Comparison of ENCODE assay signal across 8 cellular contexts in the genomic region with DNA sequence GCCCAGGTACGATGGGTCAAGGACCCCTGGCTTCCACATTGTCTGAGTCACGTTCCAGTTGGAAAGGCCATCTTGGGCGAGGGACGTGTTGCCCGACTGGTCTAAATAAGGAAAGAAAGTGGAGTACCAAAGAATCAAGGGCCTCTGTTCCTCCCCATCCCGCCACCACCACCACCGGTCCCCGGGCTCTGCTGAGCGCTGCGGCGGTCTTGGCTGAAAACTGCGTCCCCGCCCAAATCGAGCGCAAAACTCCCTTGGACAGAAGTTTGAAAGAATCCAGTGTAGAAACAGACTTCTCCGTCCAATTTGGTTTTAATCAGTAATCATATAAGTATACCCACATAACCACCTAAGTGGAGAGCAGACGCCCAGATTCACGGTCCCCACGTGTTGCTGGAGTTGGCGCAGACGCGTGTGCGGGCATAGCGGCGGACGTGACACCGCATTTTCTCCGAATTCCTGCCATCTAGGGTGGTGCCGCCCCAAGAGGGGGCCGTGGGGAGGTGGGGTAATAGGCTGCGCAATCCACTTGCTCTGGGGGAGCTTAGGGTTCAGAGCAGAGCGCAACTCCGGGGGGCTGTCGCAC.
A peak's percentile ranks its signal among the peaks of the same experiment; 100 is the strongest.
DNase-seq lines count a peak whose midpoint lies in the region; ATAC-seq, FAIRE-seq and TF ChIP-seq lines count a peak whose summit lies in the region.

No MANE protein-coding gene starts in this region.

- dilution Hi-C loops in keratinocyte (cut with MboI; ENCODE audit: extremely low pct_ligation_motif_present, low sequenced_read_pairs), result no loop called here

- DNase-seq in heart right ventricle (no peak), Right ventricle myocardium superior (no peak), keratinocyte (ENCODE audit: low read depth, low spot score) (no peak), tibial artery (no peak), SK-N-SH (no peak)

- peaks cover 83% of the 10 kb centered on the region for H3K27me3 Mint-ChIP-seq in activated T-helper 17 cell treated with anti-CD3 and anti-CD28 coated beads, Interleukin-2, amount 50 U/mL, for 72 hours

- H3K27ac Mint-ChIP-seq in activated T-helper 17 cell treated with anti-CD3 and anti-CD28 coated beads, Interleukin-2, amount 50 U/mL, for 72 hours, result no peak overlapping the region

- H3K36me3 ChIP-seq in heart right ventricle (no peaks in the 10 kb centered on the region), keratinocyte (ENCODE audit: control insufficient read depth in 2 of 2, extremely low read depth in 1 of 2, insufficient read depth in 2 of 2, low read length in 2 of 2) (no peaks in the 10 kb centered on the region), tibial artery (no peaks in the 10 kb centered on the region), SK-N-SH (replicated peaks in 1 of 2; ENCODE audit: control insufficient read depth in 1 of 2, insufficient read depth in 2 of 2, low read length in 1 of 2) (no peaks in the 10 kb centered on the region)

- peaks cover 0 to 4% (median 0%) of the 10 kb centered on the region in 11 donors for H3K9me3 ChIP-seq in heart right ventricle
- no peaks in the 10 kb centered on the region for H3K9me3 ChIP-seq in keratinocyte (ENCODE audit: control insufficient read depth, low read depth, low read length)
- no peaks in the 10 kb centered on the region for H3K9me3 ChIP-seq in tibial artery
- H3K9me3 ChIP-seq in SK-N-SH, result no peaks in the 10 kb centered on the region

- FAIRE-seq in keratinocyte (lab: Jason Lieb, UNC), result no peak

- H3K9me2 ChIP-seq in SK-N-SH, result no peaks in the 10 kb centered on the region

- H3K27me3 ChIP-seq in heart right ventricle (peaks cover 35 to 100% (median 99%) of the 10 kb centered on the region in 7 donors), keratinocyte (ENCODE audit: control insufficient read depth, extremely low read depth, insufficient read depth, low read length) (peaks cover 52% of the 10 kb centered on the region), tibial artery (peaks cover 3 to 89% of the 10 kb centered on the region in 2 donors), SK-N-SH (ENCODE audit: insufficient read depth) (no peaks in the 10 kb centered on the region)

- H4K20me1 ChIP-seq in keratinocyte (ENCODE audit: control insufficient read depth, extremely low read depth, insufficient read depth, low read length) (no peaks in the 10 kb centered on the region), SK-N-SH (ENCODE audit: insufficient read depth) (peaks cover 5% of the 10 kb centered on the region; the same call in 1 of the 2 replicates)

- TF ChIP-seq RAD21 in SK-N-SH (IDR thresholded peaks at IDR 0.05; ENCODE audit: low read length), result no peak

- CTCF ChIA-PET in SK-N-SH (lab: Yijun Ruan, JAX), result interaction anchor here (1.5 kb wide), 1 partner anchor 229 kb away, joined by 5 read pairs; no protein-coding TSS in a partner anchor

- H3K27ac ChIP-seq in heart right ventricle (no peak overlapping the region), keratinocyte (ENCODE audit: control insufficient read depth, insufficient read depth, low read length) (peak overlapping the region; percentile 39), tibial artery (no peak overlapping the region), SK-N-SH (ENCODE audit: low read depth in 2 of 2, low read length in 1 of 2) (no peak overlapping the region; a peak in 1 of 4 replicates)

- intact Hi-C loops in heart right ventricle (cut with DNase I), result no loop called here
- intact Hi-C loops in Right ventricle myocardium superior (cut with DNase I), result no loop called here
- intact Hi-C loops in tibial artery (cut with DNase I; ENCODE audit: low total_unique reads), result loop anchor here (10.0 kb wide), 1 partner anchor 213 kb away; no protein-coding TSS in a partner anchor

- H2AFZ ChIP-seq in keratinocyte (ENCODE audit: control insufficient read depth, low read length) (peak overlapping the region; percentile 74), SK-N-SH (ENCODE audit: low read depth) (no peak overlapping the region)

- TF ChIP-seq CTCF in heart right ventricle (IDR thresholded peaks at IDR 0.05), result no peak
- no peak for TF ChIP-seq CTCF in keratinocyte (optimal IDR thresholded peaks at IDR 0.05 in 1 of 3, IDR thresholded peaks at IDR 0.05 in 1 of 3, conservative IDR thresholded peaks at IDR 0.05 in 1 of 3; ENCODE audit: extremely low read depth in 1 of 3, insufficient read depth in 2 of 3, low read length in 3 of 3)
- TF ChIP-seq CTCF in tibial artery (IDR thresholded peaks at IDR 0.05), result no peak
- TF ChIP-seq CTCF in SK-N-SH (IDR thresholded peaks at IDR 0.05), result no peak

- no peaks in the 10 kb centered on the region for H3F3A ChIP-seq in SK-N-SH (replicated peaks; ENCODE audit: insufficient read depth)

- ATAC-seq in heart right ventricle (peak in 1 of 8 donors; percentile 22), Right ventricle myocardium superior (ENCODE audit: poor library complexity) (no peak), HG02981 (IDR thresholded peaks at IDR 0.05; ENCODE audit: unreplicated experiment) (no peak), HG02884 (IDR thresholded peaks at IDR 0.05; ENCODE audit: unreplicated experiment) (no peak)
- ATAC-seq in activated T-helper 17 cell treated with anti-CD3 and anti-CD28 coated beads, Interleukin-2, amount 50 U/mL, for 72 hours (replicated peaks), result no peak

- peak overlapping the region in 7 of 10 donors; percentile 47 to 52 (median 50) for H3K4me3 ChIP-seq in heart right ventricle
- H3K4me3 ChIP-seq in keratinocyte (ENCODE audit: control insufficient read depth in 2 of 3, extremely low read depth in 1 of 3, insufficient read depth in 2 of 3, low read depth in 1 of 3, low read length in 3 of 3), result peak overlapping the region in 2 of 3 experiments; percentile 75 to 76
- H3K4me3 ChIP-seq in tibial artery, result peak overlapping the region; percentile 45 to 58
- no peak overlapping the region for H3K4me3 ChIP-seq in SK-N-SH (ENCODE audit: low read depth in 2 of 2, low read length in 1 of 2)

- TF ChIP-seq EP300 in SK-N-SH (IDR thresholded peaks at IDR 0.05; ENCODE audit: borderline replicate concordance in 1 of 2, low read depth in 1 of 2, low read length in 1 of 2), result no peak

- POLR2A ChIA-PET in SK-N-SH (lab: Yijun Ruan, JAX), result no interaction called here

- no peaks in the 10 kb centered on the region for H3K9me3 Mint-ChIP-seq in activated T-helper 17 cell treated with anti-CD3 and anti-CD28 coated beads, Interleukin-2, amount 50 U/mL, for 72 hours

- H3K4me3 Mint-ChIP-seq in activated T-helper 17 cell treated with anti-CD3 and anti-CD28 coated beads, Interleukin-2, amount 50 U/mL, for 72 hours, result peak overlapping the region; percentile 74

- WGBS in heart right ventricle, 2 donors, result 1 to 4% methylated on average over 34 of the region's 34 CpGs
- 97% methylated on average over 31 of the region's 34 CpGs for WGBS in SK-N-SH (ENCODE audit: low lambda C conversion rate)

- no peaks in the 10 kb centered on the region for H3K9me1 ChIP-seq in keratinocyte (ENCODE audit: control insufficient read depth, extremely low read depth, insufficient read depth, low read length)

- H3K9ac ChIP-seq in keratinocyte (ENCODE audit: control insufficient read depth, extremely low read depth, insufficient read depth, low read length) (peak overlapping the region; percentile 71), SK-N-SH (no peak overlapping the region)

- H3K4me1 ChIP-seq in heart right ventricle (peaks cover 9 to 50% (median 44%) of the 10 kb centered on the region in 9 donors), keratinocyte (ENCODE audit: control insufficient read depth, extremely low read depth, insufficient read depth, low read length) (peaks cover 46% of the 10 kb centered on the region), tibial artery (peaks cover 0 to 52% (median 49%) of the 10 kb centered on the region in 4 donors), SK-N-SH (ENCODE audit: control insufficient read depth in 1 of 2, insufficient read depth in 2 of 2, low read depth in 1 of 2, low read length in 1 of 2) (peaks cover 0 to 21% of the 10 kb centered on the region in 2 experiments; a peak in 2 of 4 replicates)

- peaks cover 8% of the 10 kb centered on the region for H3K79me2 ChIP-seq in keratinocyte (ENCODE audit: control insufficient read depth, insufficient read depth, low read length)
- H3K79me2 ChIP-seq in SK-N-SH (ENCODE audit: insufficient read depth), result peaks cover 34% of the 10 kb centered on the region

- peaks cover 8% of the 10 kb centered on the region for H3K36me3 Mint-ChIP-seq in activated T-helper 17 cell treated with anti-CD3 and anti-CD28 coated beads, Interleukin-2, amount 50 U/mL, for 72 hours (ENCODE audit: low read depth)

- H3K4me1 Mint-ChIP-seq in activated T-helper 17 cell treated with anti-CD3 and anti-CD28 coated beads, Interleukin-2, amount 50 U/mL, for 72 hours, result peaks cover 4% of the 10 kb centered on the region

- H3K4me2 ChIP-seq in keratinocyte (ENCODE audit: control insufficient read depth, extremely low read depth, insufficient read depth, low read depth, low read length) (peak overlapping the region; percentile 98), SK-N-SH (no peak overlapping the region)

TF ChIP-seq in SK-N-SH, 30 proteins besides CTCF, POLR2A, EP300 and RAD21 (continues in another document):
- TF ChIP-seq TEAD4 (IDR thresholded peaks at IDR 0.05; ENCODE audit: borderline replicate concordance, insufficient read depth) (no peak), CHD2 (IDR thresholded peaks at IDR 0.05; ENCODE audit: low read length, partially characterized antibody) (no peak), FOSL2 (IDR thresholded peaks at IDR 0.05; ENCODE audit: borderline replicate concordance, low read depth) (no peak), SMC3 (IDR thresholded peaks at IDR 0.05; ENCODE audit: low read depth, low read length) (no peak), SIN3A (IDR thresholded peaks at IDR 0.05; ENCODE audit: borderline replicate concordance, low read depth, low read length) (no peak), YY1 (IDR thresholded peaks at IDR 0.05; ENCODE audit: low read depth) (no peak)
- TF ChIP-seq, protein P1, sequence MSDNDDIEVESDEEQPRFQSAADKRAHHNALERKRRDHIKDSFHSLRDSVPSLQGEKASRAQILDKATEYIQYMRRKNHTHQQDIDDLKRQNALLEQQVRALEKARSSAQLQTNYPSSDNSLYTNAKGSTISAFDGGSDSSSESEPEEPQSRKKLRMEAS (IDR thresholded peaks at IDR 0.05; ENCODE audit: low read depth), result no peak
- TF ChIP-seq, protein P2, sequence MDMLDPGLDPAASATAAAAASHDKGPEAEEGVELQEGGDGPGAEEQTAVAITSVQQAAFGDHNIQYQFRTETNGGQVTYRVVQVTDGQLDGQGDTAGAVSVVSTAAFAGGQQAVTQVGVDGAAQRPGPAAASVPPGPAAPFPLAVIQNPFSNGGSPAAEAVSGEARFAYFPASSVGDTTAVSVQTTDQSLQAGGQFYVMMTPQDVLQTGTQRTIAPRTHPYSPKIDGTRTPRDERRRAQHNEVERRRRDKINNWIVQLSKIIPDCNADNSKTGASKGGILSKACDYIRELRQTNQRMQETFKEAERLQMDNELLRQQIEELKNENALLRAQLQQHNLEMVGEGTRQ (IDR thresholded peaks at IDR 0.05; ENCODE audit: borderline replicate concordance, low read depth, low read length), result no peak

Comparison
In these comparisons a context has a peak if more than half of its experiments do, and no peak if none do; other contexts are left out.
1. H3K4me3 ChIP-seq: peak in heart right ventricle (7 of 10), keratinocyte (2 of 3) and tibial artery (2 of 2); none in SK-N-SH (0 of 2).